ENCODE assay signal across 19 cellular contexts in the genomic region with DNA sequence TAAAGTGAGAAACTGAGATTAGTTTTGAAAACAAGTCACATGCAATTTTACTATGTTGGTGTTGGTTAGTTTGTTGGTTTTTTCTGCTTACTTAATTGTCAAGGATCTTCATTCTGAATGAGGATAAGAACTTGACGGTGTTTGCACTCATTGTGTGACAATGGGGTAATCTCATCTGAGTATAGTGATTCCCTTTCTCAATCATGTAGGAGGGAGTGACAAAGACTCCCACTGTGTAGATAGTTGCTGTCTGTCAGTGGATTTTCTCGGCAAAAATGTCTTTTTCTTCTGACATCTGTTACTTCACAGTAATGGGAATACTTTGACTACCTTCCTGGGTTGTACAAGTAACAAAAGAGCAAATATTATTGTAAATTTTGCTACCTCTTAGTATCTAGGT. TPM values are rescaled to one million over a fixed set of nuclear protein-coding genes. Genes with fewer than 3 reads are reported as not detected.
A peak's percentile ranks its signal among the peaks of the same experiment; 100 is the strongest.
DNase-seq lines count a peak whose midpoint lies in the region; ATAC-seq and TF ChIP-seq lines count a peak whose summit lies in the region.
"Had no signal": no experiment of that assay in that cellular context is flagged by ENCODE, and none has a peak within 500 bp of the region (broad histone marks: within the 10 kb centered on the region; RNA-seq: fewer than 3 reads in every experiment).

No MANE protein-coding gene starts in this region.

- no peaks in the 10 kb centered on the region for H3K9me2 ChIP-seq in neural cell (ENCODE audit: insufficient read depth, low read length)

- H3K27ac ChIP-seq in dorsolateral prefrontal cortex (peak overlapping the region in 47 of 59 donors; percentile 0 to 87 (median 57)), neural cell (ENCODE audit: low read length) (no peak overlapping the region), temporal lobe (ENCODE audit: low read depth, low read length) (peak overlapping the region; percentile 54)

- H3K9me3 ChIP-seq in neural cell (ENCODE audit: low read length) = no peaks in the 10 kb centered on the region
- H3K9me3 ChIP-seq: BE2C had no signal

- no peak overlapping the region for H3K9ac ChIP-seq in neural cell (ENCODE audit: low read length)

- no peak overlapping the region for H3K4me2 ChIP-seq in neural cell (ENCODE audit: low read length)

- TF ChIP-seq RAD21 in neural cell (conservative IDR thresholded peaks at IDR 0.05) = no peak

- peaks cover 8% of the 10 kb centered on the region for H3K79me2 ChIP-seq in neural cell (replicated peaks; ENCODE audit: insufficient read depth, low read length)

- H3K4me3 ChIP-seq in dorsolateral prefrontal cortex (peak overlapping the region in 7 of 59 donors; percentile 3 to 46 (median 15)), neural cell (ENCODE audit: low read length) (no peak overlapping the region)

- intact Hi-C loops in dorsolateral prefrontal cortex (cut with DNase I) = no loop called here

- DNase-seq in NCI-H345 (lab: John Stamatoyannopoulos, UW) (peak; percentile 11), NCI-H345 treated with DMSO at 0.1 percent for 48 hours (lab: John Stamatoyannopoulos, UW; ENCODE audit: unreplicated experiment) (no peak), dorsolateral prefrontal cortex (no peak), SHP77 treated with DMSO at 0.1 percent for 48 hours (lab: John Stamatoyannopoulos, UW) (no peak)
- DNase-seq: BE2C; C1 segment of cervical spinal cord; CD4-positive, CD25-positive, alpha-beta regulatory T cell; CD8-positive, alpha-beta memory T cell; COR-L47; DMS 273 treated with DMSO at 0.1 percent for 48 hours; DMS79 treated with DMSO at 0.1 percent for 48 hours; GF-D8; GOT3; H7 had no signal

- H4K20me1 ChIP-seq in neural cell (ENCODE audit: insufficient read depth) = no peaks in the 10 kb centered on the region

- ATAC-seq in GM19023 (IDR thresholded peaks at IDR 0.05; ENCODE audit: unreplicated experiment) = no peak
- ATAC-seq: HepG2 had no signal

- peak; percentile 81 for TF ChIP-seq EP300 in neural cell (conservative IDR thresholded peaks at IDR 0.05; ENCODE audit: poor library complexity, severe bottlenecking)

- TF ChIP-seq CTCF in dorsolateral prefrontal cortex (IDR thresholded peaks at IDR 0.05 in 54 of 56, conservative IDR thresholded peaks at IDR 0.05 in 2 of 56; ENCODE audit: low read depth in 1 of 56, partially characterized antibody in 56 of 56) (no peak), neural cell (IDR thresholded peaks at IDR 0.05; ENCODE audit: poor library complexity, severe bottlenecking) (no peak)

- H3K27me3 ChIP-seq in dorsolateral prefrontal cortex (no peaks in the 10 kb centered on the region), neural cell (ENCODE audit: insufficient read depth, low read depth, low read length) (no peaks in the 10 kb centered on the region)
- H3K27me3 ChIP-seq: BE2C had no signal

- no peaks in the 10 kb centered on the region for H3K36me3 ChIP-seq in neural cell (ENCODE audit: insufficient read depth, low read length)
- H3K36me3 ChIP-seq: BE2C had no signal

- H2AFZ ChIP-seq in neural cell (ENCODE audit: low read depth, low read length) = no peak overlapping the region

- H3F3A ChIP-seq in neural cell (ENCODE audit: insufficient read depth, low read length, poor library complexity, severe bottlenecking) = no peaks in the 10 kb centered on the region

TF ChIP-seq in neural cell, 6 proteins besides CTCF, POLR2A, EP300 and RAD21:
- TF ChIP-seq POLR2AphosphoS5 (IDR thresholded peaks at IDR 0.05) (peak; percentile 46), SMC3 (conservative IDR thresholded peaks at IDR 0.05; ENCODE audit: poor library complexity) (no peak)

RNA-seq across cellular contexts. Expression of gene KCNH8, which starts 23.5 kb away (rescaled TPM):
- total RNA-seq in dorsolateral prefrontal cortex = 100 to 1,000 TPM in 1 of 120 experiments, 10 to 100 TPM in 94, 1 to 10 TPM in 25; 4.2 to 108 (median 19.2) TPM
- polyA plus RNA-seq in neural cell = 28.9 and 31.7 TPM in 2 replicates
- 29.2 and 34.7 TPM in 2 replicates for polyA minus RNA-seq in neural cell
- total RNA-seq in temporal lobe = 6.6 TPM
- total RNA-seq: A172; CD4-positive, CD25-positive, alpha-beta regulatory T cell; CD8-positive, alpha-beta memory T cell had no signal
- polyA plus RNA-seq: CD8-positive, alpha-beta memory T cell; HepG2 had no signal
